In the genomic region with DNA sequence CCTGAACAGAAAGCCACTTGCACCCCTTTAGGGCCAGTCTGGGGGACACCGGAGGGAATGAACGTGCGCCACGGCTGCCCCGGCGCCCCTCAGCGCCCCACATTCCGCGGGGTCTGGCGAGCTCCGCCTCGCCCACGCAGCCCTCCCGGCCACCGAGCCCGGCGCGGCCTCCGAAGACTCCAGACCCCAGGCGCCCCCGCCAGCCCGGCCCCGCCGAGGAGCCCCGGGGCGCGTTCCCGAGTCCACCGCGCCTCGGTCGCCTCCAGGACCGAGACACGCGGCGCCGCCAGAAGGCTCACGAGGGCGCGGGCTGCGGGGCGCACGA, we compare ENCODE assay signal across 8 cellular contexts. TPM values are rescaled to one million over a fixed set of nuclear protein-coding genes. Genes with fewer than 3 reads are reported as not detected.
DNase-seq lines count a peak whose midpoint lies in the region; ATAC-seq lines count a peak whose summit lies in the region.

No MANE protein-coding gene starts in this region.

- H3K4me3 ChIP-seq in muscle layer of colon (ENCODE audit: low read depth in 1 of 2, low read length in 2 of 2) = peak overlapping the region; percentile 66 to 87

- ATAC-seq in HG03521 (IDR thresholded peaks at IDR 0.05; ENCODE audit: unreplicated experiment) = peak; percentile 26
- no peak for ATAC-seq in central memory CD8-positive, alpha-beta T cell (replicated peaks; ENCODE audit: extremely low read depth, poor library complexity, severe bottlenecking)

- H3K27me3 Mint-ChIP-seq in activated CD4-positive, alpha-beta T cell treated with anti-CD3 and anti-CD28 coated beads, Interleukin-2, amount 10 ng/mL, durations not matched to agents 24 days and 14 days = no peaks in the 10 kb centered on the region
- no peaks in the 10 kb centered on the region for H3K27me3 Mint-ChIP-seq in central memory CD8-positive, alpha-beta T cell

- peaks cover 29% of the 10 kb centered on the region for H3K4me1 ChIP-seq in muscle layer of colon (ENCODE audit: insufficient read depth, low read length)

- H3K27ac ChIP-seq in muscle layer of colon (ENCODE audit: low read depth, low read length) = peak overlapping the region; percentile 71

- peak overlapping the region; percentile 89 for H3K4me3 Mint-ChIP-seq in activated CD4-positive, alpha-beta T cell treated with anti-CD3 and anti-CD28 coated beads, Interleukin-2, amount 10 ng/mL, durations not matched to agents 24 days and 14 days
- H3K4me3 Mint-ChIP-seq in central memory CD8-positive, alpha-beta T cell = peak overlapping the region; percentile 72

- no peaks in the 10 kb centered on the region for H3K36me3 ChIP-seq in muscle layer of colon (ENCODE audit: insufficient read depth, low read length)

- peaks cover 3% of the 10 kb centered on the region for H3K36me3 Mint-ChIP-seq in activated CD4-positive, alpha-beta T cell treated with anti-CD3 and anti-CD28 coated beads, Interleukin-2, amount 10 ng/mL, durations not matched to agents 24 days and 14 days (ENCODE audit: low read depth)
- H3K36me3 Mint-ChIP-seq in central memory CD8-positive, alpha-beta T cell (ENCODE audit: insufficient read depth) = peaks cover 5% of the 10 kb centered on the region

- intact Hi-C loops in activated CD4-positive, alpha-beta T cell treated with anti-CD3 and anti-CD28 coated beads, Interleukin-2, amount 10 ng/mL, durations not matched to agents 24 days and 14 days (cut with micrococcal nuclease) = loop anchor here (2.0 kb wide), 1 partner anchor 54 kb away; a partner anchor contains a TSS

- H3K27me3 ChIP-seq in muscle layer of colon (ENCODE audit: control insufficient read depth in 1 of 2, insufficient read depth in 2 of 2, low read length in 2 of 2) = no peaks in the 10 kb centered on the region

- no peaks in the 10 kb centered on the region for H3K9me3 ChIP-seq in muscle layer of colon (ENCODE audit: low read length)

- H3K27ac Mint-ChIP-seq in activated CD4-positive, alpha-beta T cell treated with anti-CD3 and anti-CD28 coated beads, Interleukin-2, amount 10 ng/mL, durations not matched to agents 24 days and 14 days = peak overlapping the region; percentile 41
- H3K27ac Mint-ChIP-seq in central memory CD8-positive, alpha-beta T cell (ENCODE audit: low read depth) = no peak overlapping the region

- peak overlapping the region; percentile 45 for H3K9ac ChIP-seq in muscle layer of colon (ENCODE audit: low read length)

- no peak for DNase-seq in activated CD4-positive, alpha-beta T cell treated with anti-CD3 and anti-CD28 coated beads, Interleukin-2, amount 10 ng/mL, durations not matched to agents 24 days and 14 days
- DNase-seq in activated CD4-positive, alpha-beta T cell treated with anti-CD3 and anti-CD28 coated beads, Interleukin-2, amount 50 U/mL, for 1 hour = no peak
- no peak for DNase-seq in central memory CD8-positive, alpha-beta T cell (ENCODE audit: low spot score in 2 of 2)
- DNase-seq in COLO829 (ENCODE audit: low spot score) (no peak), mesenteric fat pad (ENCODE audit: low spot score) (no peak), superior temporal gyrus (ENCODE audit: extremely low spot score) (no peak)

- peaks cover 9% of the 10 kb centered on the region for H3K4me1 Mint-ChIP-seq in activated CD4-positive, alpha-beta T cell treated with anti-CD3 and anti-CD28 coated beads, Interleukin-2, amount 10 ng/mL, durations not matched to agents 24 days and 14 days
- peaks cover 28% of the 10 kb centered on the region for H3K4me1 Mint-ChIP-seq in central memory CD8-positive, alpha-beta T cell

- H3K9me3 Mint-ChIP-seq in activated CD4-positive, alpha-beta T cell treated with anti-CD3 and anti-CD28 coated beads, Interleukin-2, amount 10 ng/mL, durations not matched to agents 24 days and 14 days = no peaks in the 10 kb centered on the region
- no peaks in the 10 kb centered on the region for H3K9me3 Mint-ChIP-seq in central memory CD8-positive, alpha-beta T cell

RNA-seq across cellular contexts. Expression of a gene that starts 0.4 kb away (rescaled TPM):
- total RNA-seq in activated CD4-positive, alpha-beta T cell treated with anti-CD3 and anti-CD28 coated beads, Interleukin-2, amount 10 ng/mL, durations not matched to agents 24 days and 14 days = 56.5 and 58.0 TPM in 2 replicates
- total RNA-seq in mesenteric fat pad = 80.8 TPM

RNA-seq across cellular contexts. Expression of a gene that starts 14.3 kb away (rescaled TPM):
- total RNA-seq in activated CD4-positive, alpha-beta T cell treated with anti-CD3 and anti-CD28 coated beads, Interleukin-2, amount 10 ng/mL, durations not matched to agents 24 days and 14 days = not detected in 2 replicates
- total RNA-seq in mesenteric fat pad = 0.35 TPM

RNA-seq across cellular contexts. Expression of a gene that starts 18.7 kb away (rescaled TPM):
- total RNA-seq in activated CD4-positive, alpha-beta T cell treated with anti-CD3 and anti-CD28 coated beads, Interleukin-2, amount 10 ng/mL, durations not matched to agents 24 days and 14 days = 91.4 and 101 TPM in 2 replicates
- 25.7 TPM for total RNA-seq in mesenteric fat pad

RNA-seq across cellular contexts. Expression of a gene that starts 30.1 kb away (rescaled TPM):
- 1.3 and 2.3 TPM in 2 replicates for total RNA-seq in activated CD4-positive, alpha-beta T cell treated with anti-CD3 and anti-CD28 coated beads, Interleukin-2, amount 10 ng/mL, durations not matched to agents 24 days and 14 days
- 0.45 TPM for total RNA-seq in mesenteric fat pad

RNA-seq across cellular contexts. Expression of a gene that starts 43.6 kb away (rescaled TPM):
- not detected in 2 replicates for total RNA-seq in activated CD4-positive, alpha-beta T cell treated with anti-CD3 and anti-CD28 coated beads, Interleukin-2, amount 10 ng/mL, durations not matched to agents 24 days and 14 days
- total RNA-seq in mesenteric fat pad = 0.35 TPM
